In genomic region chr14:68495101-68495637, GRCh38 we compare ENCODE assay signal across 10 cellular contexts.
DNase-seq lines count a peak whose midpoint lies in the region; ATAC-seq and TF ChIP-seq lines count a peak whose summit lies in the region.
"Had no signal": no experiment of that assay in that cellular context is flagged by ENCODE, and none has a peak within 500 bp of the region (broad histone marks: within the 10 kb centered on the region; RNA-seq: fewer than 3 reads in every experiment).

No MANE protein-coding gene starts in this region.

- intact Hi-C loops in mammary epithelial cell (cut with micrococcal nuclease), result no loop called here

- in situ Hi-C loops in mammary epithelial cell (cut with MboI; ENCODE audit: low sequenced_read_pairs in 2 of 2), result no loop called here

- no peaks in the 10 kb centered on the region for H3K79me2 ChIP-seq in mammary epithelial cell (ENCODE audit: insufficient read depth, low read length)

- DNase-seq in mammary epithelial cell (peak; percentile 69), renal cortical epithelial cell (ENCODE audit: low read depth) (peak; percentile 57), foreskin melanocyte (no peak), erythroblast (lab: John Stamatoyannopoulos, UW) (no peak)
- DNase-seq: activated T-cell treated with anti-CD3 and anti-CD28 coated beads, Interleukin-2, amount 50 U/mL, for 72 hours; NCI-H2227 treated with DMSO at 0.1 percent for 48 hours had no signal

- no peak overlapping the region for H3K4me2 ChIP-seq in mammary epithelial cell (ENCODE audit: insufficient read depth, low read depth, low read length)

- H3K36me3 ChIP-seq in mammary epithelial cell (ENCODE audit: insufficient read depth, low read length), result no peaks in the 10 kb centered on the region

- no peaks in the 10 kb centered on the region for H4K20me1 ChIP-seq in mammary epithelial cell (ENCODE audit: insufficient read depth, low read length)

- TF ChIP-seq CTCF in mammary epithelial cell (conservative IDR thresholded peaks at IDR 0.05 in 1 of 2, IDR thresholded peaks at IDR 0.05 in 1 of 2; ENCODE audit: extremely low read depth in 1 of 2, insufficient read depth in 1 of 2, low read depth in 1 of 2, low read length in 2 of 2), result no peak

- no peak for TF ChIP-seq POLR2A in erythroblast (IDR thresholded peaks at IDR 0.05; ENCODE audit: low read length)

- CTCF ChIA-PET in mammary epithelial cell (lab: Charles Lee; ENCODE audit: low non-redundant PET), result no interaction called here

- dilution Hi-C loops in mammary epithelial cell (cut with HindIII; ENCODE audit: low sequenced_read_pairs), result no loop called here

- H3K27me3 ChIP-seq in mammary epithelial cell (ENCODE audit: insufficient read depth, low read length), result no peaks in the 10 kb centered on the region

- H3K4me1 ChIP-seq in mammary epithelial cell (ENCODE audit: insufficient read depth, low read length), result peaks cover 16% of the 10 kb centered on the region

- H3K9me3 ChIP-seq in mammary epithelial cell (replicated peaks; ENCODE audit: insufficient read depth, low read length), result no peaks in the 10 kb centered on the region

- no peak overlapping the region for H3K4me3 ChIP-seq in mammary epithelial cell (replicated peaks in 1 of 3; ENCODE audit: insufficient read depth in 1 of 3, low read depth in 2 of 3, low read length in 3 of 3)

- peak overlapping the region; percentile 12 for H2AFZ ChIP-seq in mammary epithelial cell (ENCODE audit: low read depth, low read length)

- H3K9ac ChIP-seq in mammary epithelial cell (ENCODE audit: insufficient read depth, low read length), result no peak overlapping the region

- no peak overlapping the region for H3K27ac ChIP-seq in mammary epithelial cell (ENCODE audit: insufficient read depth, low read depth, low read length)

- ATAC-seq in GM19023 (IDR thresholded peaks at IDR 0.05; ENCODE audit: unreplicated experiment) (peak; percentile 19), HG02885 (IDR thresholded peaks at IDR 0.05; ENCODE audit: poor library complexity, unreplicated experiment) (peak; percentile 35), GM21576 (IDR thresholded peaks at IDR 0.05; ENCODE audit: unreplicated experiment) (no peak), GM19467 (IDR thresholded peaks at IDR 0.05; ENCODE audit: unreplicated experiment) (no peak)
- ATAC-seq: activated T-cell treated with anti-CD3 and anti-CD28 coated beads, Interleukin-2, amount 50 U/mL, for 72 hours had no signal

- BruUV-seq in mammary epithelial cell (replicated peaks; lab: Mats Ljungman, UMichigan), result TSS peak; percentile 14

- WGBS in mammary epithelial cell (ENCODE audit: low coverage, missing lambda C conversion rate), result 98% methylated on average over 11 of the region's 11 CpGs

Comparison
In these comparisons a context has a peak if more than half of its experiments do, and no peak if none do; other contexts are left out.
1. ATAC-seq: peak in GM19023 (single experiment) and HG02885 (single experiment); none in GM21576 (single experiment) and GM19467 (single experiment).
2. DNase-seq: peak in mammary epithelial cell (single experiment) and renal cortical epithelial cell (single experiment); none in foreskin melanocyte (single experiment) and erythroblast (0 of 2).